ENCODE assay signal across 9 cellular contexts in genomic region chr7:90288154-90288553, GRCh38. TPM values are rescaled to one million over a fixed set of nuclear protein-coding genes. Genes with fewer than 3 reads are reported as not detected.
"Had no signal": no experiment of that assay in that cellular context is flagged by ENCODE, and none has a peak within 500 bp of the region (broad histone marks: within the 10 kb centered on the region; RNA-seq: fewer than 3 reads in every experiment).

No MANE protein-coding gene starts in this region.

- DNase-seq: H9, HCEC 1CT, IMR-90, KBM-7 had no signal

- H3K27ac Mint-ChIP-seq: GM23338, H9 had no signal

- FAIRE-seq: H1, H54, HTR-8/SVneo had no signal

- ATAC-seq: GM23338 had no signal

RNA-seq across cellular contexts. Expression of gene FAM237B, which starts 33.0 kb away (rescaled TPM):
- total RNA-seq: H1, H9, HT-29, IMR-90 had no signal
